1 cellular context compared by ENCODE assay signal in genomic region chr22:46750530-46750800, GRCh38.
TF ChIP-seq lines count a peak whose summit lies in the region.

No MANE protein-coding gene starts in this region.

TF ChIP-seq in A549, 52 proteins besides CTCF, POLR2A, EP300 and RAD21 (continued from another document):
- no peak for TF ChIP-seq ZFP36 (IDR thresholded peaks at IDR 0.05; ENCODE audit: borderline replicate concordance, partially characterized antibody)
- no peak for TF ChIP-seq RCOR1 (IDR thresholded peaks at IDR 0.05; ENCODE audit: low read depth, low read length)
- no peak for TF ChIP-seq USF2 (IDR thresholded peaks at IDR 0.05)
- TF ChIP-seq EHMT2 (IDR thresholded peaks at IDR 0.05; ENCODE audit: low read depth) = no peak
- no peak for TF ChIP-seq MAX (IDR thresholded peaks at IDR 0.05)
- no peak for TF ChIP-seq CHD4 (IDR thresholded peaks at IDR 0.05; ENCODE audit: borderline replicate concordance)
- no peak for TF ChIP-seq NPAS2 (CRISPR knock-in tag; IDR thresholded peaks at IDR 0.05; ENCODE audit: borderline replicate concordance)
